In the genomic region with DNA sequence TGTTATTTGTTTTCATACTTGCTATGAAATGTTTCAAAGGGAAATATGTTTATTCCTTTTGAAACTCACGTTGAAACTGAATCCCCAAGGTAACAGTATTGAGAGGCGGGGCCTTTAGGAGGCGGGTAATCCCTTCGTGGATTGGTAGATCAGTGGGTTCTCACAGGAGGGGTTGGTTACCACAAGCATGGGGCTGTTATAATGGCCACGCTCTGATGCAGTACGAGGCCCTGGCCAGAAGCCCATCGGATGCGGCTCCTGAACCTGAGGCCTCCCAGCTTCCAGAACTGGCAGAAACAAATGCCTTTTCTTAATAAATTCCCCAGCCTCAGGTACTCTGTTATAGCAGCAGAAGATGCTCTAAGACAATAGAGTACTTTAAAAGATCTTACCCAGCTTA, we compare ENCODE assay signal across 21 cellular contexts.
"Had no signal": no experiment of that assay in that cellular context is flagged by ENCODE, and none has a peak within 500 bp of the region (broad histone marks: within the 10 kb centered on the region; RNA-seq: fewer than 3 reads in every experiment).

No MANE protein-coding gene starts in this region.

- H3K4me3 Mint-ChIP-seq: IgD-negative memory B cell had no signal

- H3K4me1 Mint-ChIP-seq: IgD-negative memory B cell had no signal

- H3K9me3 Mint-ChIP-seq: IgD-negative memory B cell had no signal

- DNase-seq: KBM-7; MV-4-11; NCI-H1048; NCI-H1105; NCI-H1417; NCI-H1436 treated with DMSO at 0.1 percent for 48 hours; NCI-H1694; NCI-H187 treated with DMSO at 0.1 percent for 48 hours; NCI-H2029 treated with DMSO at 0.1 percent for 48 hours; NCI-H2171 treated with DMSO at 0.1 percent for 48 hours; NCI-H345; NCI-H446 treated with DMSO at 0.1 percent for 48 hours; NCI-H510A treated with DMSO at 0.1 percent for 48 hours; NCI-H526; NCI-H774; NK-92 treated with Interleukin-12 subunit alpha and Interleukin-12 subunit beta, amount 100 ng/mL, for 24 hours; PC-3; SK-N-SH; SW 1271 had no signal

- ATAC-seq: Panc1 had no signal

- H3K36me3 Mint-ChIP-seq: IgD-negative memory B cell had no signal
